Comparison of ENCODE assay signal across 3 cellular contexts in the genomic region with DNA sequence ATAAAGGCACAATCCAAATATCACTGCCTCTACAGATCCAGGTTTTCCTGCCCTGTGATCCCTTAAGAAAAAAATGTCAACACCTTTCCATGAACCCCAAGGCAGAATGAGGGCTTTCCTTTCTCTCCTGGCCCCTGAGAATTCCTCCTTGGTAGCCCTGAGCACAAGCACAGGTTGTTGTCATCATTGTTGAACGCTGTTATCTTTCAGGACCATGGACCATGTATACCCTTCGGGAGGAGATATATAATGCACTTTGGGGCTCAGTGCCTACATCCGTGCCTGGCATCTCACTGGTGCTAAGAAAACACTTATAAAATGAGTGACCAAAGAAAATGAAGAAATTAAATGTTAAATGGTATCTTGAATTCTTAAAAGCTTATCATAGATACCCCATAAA.
"Had no signal": no experiment of that assay in that cellular context is flagged by ENCODE, and none has a peak within 500 bp of the region (broad histone marks: within the 10 kb centered on the region; RNA-seq: fewer than 3 reads in every experiment).

No MANE protein-coding gene starts in this region.

- ATAC-seq: GM12878 had no signal

- H3K4me3 ChIP-seq: GM12878 had no signal

- DNase-seq: GDM1, GF-D8 had no signal
